Comparison of ENCODE assay signal across 24 cellular contexts in genomic region chr1:19529570-19530145, GRCh38. TPM values are rescaled to one million over a fixed set of nuclear protein-coding genes. Genes with fewer than 3 reads are reported as not detected.
A peak's percentile ranks its signal among the peaks of the same experiment; 100 is the strongest.
DNase-seq lines count a peak whose midpoint lies in the region; ATAC-seq and TF ChIP-seq lines count a peak whose summit lies in the region.
"Had no signal": no experiment of that assay in that cellular context is flagged by ENCODE, and none has a peak within 500 bp of the region (broad histone marks: within the 10 kb centered on the region; RNA-seq: fewer than 3 reads in every experiment).

No MANE protein-coding gene starts in this region.

- H3K4me3 ChIP-seq in esophagus (ENCODE audit: low read depth in 1 of 2, low read length in 2 of 2) (no peak overlapping the region), rectal smooth muscle tissue (ENCODE audit: low read length) (no peak overlapping the region), aorta (ENCODE audit: low read length in 2 of 2) (no peak overlapping the region)
- H3K4me3 ChIP-seq: colonic mucosa, vagina had no signal

- no peak overlapping the region for H3K9ac ChIP-seq in rectal smooth muscle tissue (ENCODE audit: low read length)

- TF ChIP-seq CTCF in GM13976 (IDR thresholded peaks at IDR 0.05; ENCODE audit: borderline replicate concordance, control extremely low read depth, extremely low read depth, insufficient read depth, missing control alignments): no peak

- H3K27ac ChIP-seq in esophagus (ENCODE audit: low read depth in 2 of 2, low read length in 1 of 2) (peak overlapping the region; percentile 30 to 74), rectal smooth muscle tissue (ENCODE audit: low read depth, low read length) (peak overlapping the region; percentile 84), aorta (ENCODE audit: low read depth in 1 of 2, low read length in 2 of 2) (peak overlapping the region in 1 of 2 donors; percentile 54)
- H3K27ac ChIP-seq: colonic mucosa, vagina had no signal

- peak; percentile 80 for ATAC-seq in left ventricle myocardium superior
- peak; percentile 73 for ATAC-seq in aorta (ENCODE audit: low FRiP score)
- no peak for ATAC-seq in GM21526 (IDR thresholded peaks at IDR 0.05; ENCODE audit: low FRiP score, unreplicated experiment)
- ATAC-seq: SK-N-SH treated with all-trans-retinoic acid at 6 μM for 48 hours had no signal

- H3K36me3 ChIP-seq in esophagus (ENCODE audit: control insufficient read depth in 2 of 2, insufficient read depth in 2 of 2, low read length in 1 of 2) (no peaks in the 10 kb centered on the region), rectal smooth muscle tissue (ENCODE audit: control insufficient read depth, insufficient read depth, low read length) (no peaks in the 10 kb centered on the region), aorta (ENCODE audit: control insufficient read depth in 1 of 2, insufficient read depth in 2 of 2, low read length in 1 of 2) (no peaks in the 10 kb centered on the region)
- H3K36me3 ChIP-seq: colonic mucosa, vagina had no signal

- intact Hi-C loops in left ventricle myocardium superior (cut with micrococcal nuclease) (no loop called here), aorta (cut with DNase I) (no loop called here)

- DNase-seq in left ventricle myocardium superior: no peak
- no peak for DNase-seq in aorta
- no peak for DNase-seq in GM13976 (ENCODE audit: low spot score)
- DNase-seq in amygdala (lab: John Stamatoyannopoulos, UW): no peak
- DNase-seq: activated CD4-positive, alpha-beta T cell treated with anti-CD3 and anti-CD28 coated beads, Interleukin-2, amount 50 U/mL, for 4 hours; activated CD8-positive, alpha-beta memory T cell treated with anti-CD3 and anti-CD28 coated beads, Interleukin-2, amount 50 U/mL, for 48 hours; activated effector memory CD4-positive, alpha-beta T cell treated with Interleukin-2 at 50 U/mL for 16 hours; activated naive CD8-positive, alpha-beta T cell treated with anti-CD3 and anti-CD28 coated beads, Interleukin-2, amount 10 ng/mL, durations not matched to agents 7 days and 5 days; CD4-positive, alpha-beta T cell; colonic mucosa; endodermal cell; GOT3; immature natural killer cell; NCI-H1436; NCI-H510A treated with DMSO at 0.1 percent for 48 hours; nucleus accumbens; retina; substantia nigra; T-helper 9 cell had no signal

- H3K4me1 ChIP-seq in esophagus (ENCODE audit: control insufficient read depth in 2 of 2, insufficient read depth in 2 of 2, low read length in 1 of 2) (no peaks in the 10 kb centered on the region), rectal smooth muscle tissue (ENCODE audit: control insufficient read depth, insufficient read depth, low read length) (peaks cover 22% of the 10 kb centered on the region), aorta (ENCODE audit: control insufficient read depth in 1 of 2, insufficient read depth in 2 of 2, low read length in 2 of 2) (peaks cover 0 to 1% of the 10 kb centered on the region in 2 donors)
- H3K4me1 ChIP-seq: colonic mucosa, vagina had no signal

- WGBS in esophagus, 2 donors: 61 to 68% methylated on average over 9 of the region's 9 CpGs
- WGBS in aorta, 2 donors: 9 to 11% methylated on average over 9 of the region's 9 CpGs

- H3K27me3 ChIP-seq in esophagus (ENCODE audit: control insufficient read depth in 1 of 2, insufficient read depth in 2 of 2, low read length in 2 of 2) (no peaks in the 10 kb centered on the region), rectal smooth muscle tissue (ENCODE audit: control insufficient read depth, insufficient read depth, low read length) (no peaks in the 10 kb centered on the region), aorta (ENCODE audit: control insufficient read depth in 1 of 2, insufficient read depth in 2 of 2, low read length in 1 of 2) (no peaks in the 10 kb centered on the region)
- H3K27me3 ChIP-seq: colonic mucosa, vagina had no signal

- H3K9me3 ChIP-seq in esophagus (ENCODE audit: control insufficient read depth in 2 of 2, insufficient read depth in 1 of 2, low read depth in 1 of 2, low read length in 1 of 2) (peaks cover 0 to 3% of the 10 kb centered on the region in 2 donors), aorta (ENCODE audit: control insufficient read depth, low read length) (peaks cover 2% of the 10 kb centered on the region)
- H3K9me3 ChIP-seq: colonic mucosa had no signal

- in situ Hi-C loops in GM13976 (cut with MboI; ENCODE audit: low sequenced_read_pairs, unreplicated experiment): no loop called here

RNA-seq across cellular contexts. Expression of gene CAPZB, which starts 44.3 kb away (rescaled TPM):
- polyA plus RNA-seq in esophagus (100 to 1,000 TPM; 221 to 272 TPM), aorta (100 to 1,000 TPM; 230 to 254 TPM)
- total RNA-seq in left ventricle myocardium superior (252 TPM), aorta (100 to 1,000 TPM; 289 to 297 TPM)
